21 cellular contexts compared by ENCODE assay signal in the genomic region with DNA sequence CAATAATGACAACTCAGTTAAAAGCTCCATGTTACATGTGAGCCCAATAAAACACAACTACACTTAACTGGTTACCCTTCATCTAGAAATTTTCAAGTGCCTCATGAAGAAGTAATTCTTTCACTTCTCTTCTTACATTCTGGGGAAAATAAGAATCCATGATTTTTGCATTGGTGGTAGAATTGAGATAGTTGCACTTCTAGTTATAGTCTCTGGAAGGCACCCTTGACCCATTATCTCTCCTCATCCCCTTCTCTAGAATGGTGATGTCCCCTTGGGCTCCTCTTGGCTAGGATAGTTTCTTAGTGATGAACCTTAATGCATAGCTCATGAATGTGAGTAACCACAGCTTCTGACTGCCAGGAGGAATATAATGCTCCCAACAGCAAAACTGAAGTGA. TPM values are rescaled to one million over a fixed set of nuclear protein-coding genes. Genes with fewer than 3 reads are reported as not detected.
A peak's percentile ranks its signal among the peaks of the same experiment; 100 is the strongest.
DNase-seq lines count a peak whose midpoint lies in the region; ATAC-seq lines count a peak whose summit lies in the region.
"Had no signal": no experiment of that assay in that cellular context is flagged by ENCODE, and none has a peak within 500 bp of the region (broad histone marks: within the 10 kb centered on the region; RNA-seq: fewer than 3 reads in every experiment).

No MANE protein-coding gene starts in this region.

- ATAC-seq in GM19328 (IDR thresholded peaks at IDR 0.05; ENCODE audit: unreplicated experiment) = no peak
- ATAC-seq: CD8-positive, alpha-beta T cell; heart left ventricle; left colon; natural killer cell treated with Interleukin-12 subunit alpha and Interleukin-12 subunit beta and Interleukin-15 and Interleukin-18, amount 100 ng/mL, for 72 hours; Right ventricle myocardium inferior; stimulated activated effector memory CD8-positive, alpha-beta T cell treated with anti-CD3 and anti-CD28 coated beads, Interleukin-12 subunit alpha, Interleukin-12 subunit beta, amount 100 ng/mL, for 72 hours had no signal

- DNase-seq in SIG-M5 treated with dmso at 0.1 percent for 504 hours (lab: John Stamatoyannopoulos, UW; ENCODE audit: unreplicated experiment) (peak; percentile 23), SIG-M5 (lab: John Stamatoyannopoulos, UW) (no peak), KBM-7 (peak; percentile 23), SK-MEL-5 (ENCODE audit: low read depth, low spot score) (peak; percentile 44), superior temporal gyrus (ENCODE audit: extremely low spot score) (peak; percentile 35), anterior cingulate cortex (lab: John Stamatoyannopoulos, UW) (no peak)
- DNase-seq in stimulated activated CD4-positive, alpha-beta T cell treated with anti-CD3 and anti-CD28 coated beads, Interleukin-1b, Interleukin-23, amount 100 ng/mL, for 48 hours = no peak
- DNase-seq: activated effector memory CD4-positive, alpha-beta T cell treated with anti-CD3 and anti-CD28 coated beads, Interleukin-2, amount 50 U/mL, for 16 hours; CD8-positive, alpha-beta T cell; cortex of kidney; GM23248; heart left ventricle; left colon; NCI-H1105; NCI-H2081; posterior cingulate gyrus; uterus had no signal

- in situ Hi-C loops in KBM-7 (cut with MboI; ENCODE audit: low pct_unique_long_range_greater_than_20kb, low sequenced_read_pairs) = no loop called here
- in situ Hi-C loops in SK-MEL-5 (cut with HindIII; ENCODE audit: low pct_unique_long_range_greater_than_20kb, low sequenced_read_pairs) = no loop called here

RNA-seq across cellular contexts. Expression of gene LGALSL, which starts 3.6 kb away (rescaled TPM):
- 12.2 and 22.7 TPM in 2 replicates for total RNA-seq in SK-MEL-5 (2014; rRNA removed; shearing (Covaris generic))
- 19.5 and 28.2 TPM in 2 replicates for polyA plus RNA-seq in SK-MEL-5 (2015; cell fraction: cytosol; rRNA removed)
- polyA plus RNA-seq in SK-MEL-5 (2015; cell fraction: nucleus; rRNA removed) = 11.9 and 18.1 TPM in 2 replicates

Comparison
In these comparisons a context has a peak if more than half of its experiments do, and no peak if none do; other contexts are left out.
1. DNase-seq: peak in SIG-M5 treated with dmso at 0.1 percent for 504 hours (single experiment), KBM-7 (single experiment), SK-MEL-5 (single experiment) and superior temporal gyrus (single experiment); none in SIG-M5 (single experiment), anterior cingulate cortex (0 of 58) and stimulated activated CD4-positive, alpha-beta T cell treated with anti-CD3 and anti-CD28 coated beads, Interleukin-1b, Interleukin-23, amount 100 ng/mL, for 48 hours (single experiment).